In the genomic region with DNA sequence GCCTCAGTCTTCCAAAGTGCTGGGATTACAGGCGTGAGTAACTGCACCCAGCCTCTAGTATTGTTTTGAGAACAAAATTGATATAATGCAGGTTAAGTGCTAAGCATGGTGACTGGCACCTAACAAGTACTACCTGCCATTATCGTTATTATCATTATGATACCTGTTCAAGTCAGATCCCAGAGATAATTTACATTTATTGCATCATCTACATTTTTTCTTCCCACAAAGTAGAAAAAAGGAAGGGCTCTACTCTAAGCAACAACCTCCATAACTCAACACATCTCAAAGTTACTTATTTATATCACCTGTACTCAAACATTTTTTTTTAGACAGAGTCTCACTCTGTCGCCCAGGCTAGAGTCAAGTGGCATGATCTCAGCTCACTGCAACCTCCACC, we compare ENCODE assay signal across 33 cellular contexts. TPM values are rescaled to one million over a fixed set of nuclear protein-coding genes. Genes with fewer than 3 reads are reported as not detected.
"Had no signal": no experiment of that assay in that cellular context is flagged by ENCODE, and none has a peak within 500 bp of the region (broad histone marks: within the 10 kb centered on the region; RNA-seq: fewer than 3 reads in every experiment).

No MANE protein-coding gene starts in this region.

- H3K4me2 ChIP-seq: KMS-11 had no signal

- H3K27me3 Mint-ChIP-seq: activated naive CD8-positive, alpha-beta T cell treated with anti-CD3 and anti-CD28 coated beads, Interleukin-2, amount 50 U/mL, for 24 hours; brain had no signal

- H3K27ac Mint-ChIP-seq: activated B cell treated with CpG ODN at 0.5 μM for 24 hours; activated CD4-positive, alpha-beta memory T cell treated with anti-CD3 and anti-CD28 coated beads for 36 hours; activated naive CD4-positive, alpha-beta T cell treated with anti-CD3 and anti-CD28 coated beads, Interleukin-2, amount 50 U/mL, for 72 hours; activated naive CD8-positive, alpha-beta T cell treated with anti-CD3 and anti-CD28 coated beads, Interleukin-2, amount 50 U/mL, for 24 hours; activated T-helper 1 cell treated with anti-CD3 and anti-CD28 coated beads, Interleukin-12 subunit alpha, Interleukin-12 subunit beta, Interleukin-2, Interleukin-4 antibody, amounts not matched to agents 30 ng/mL and 10 ng/mL and 1 ng/mL, durations not matched to agents 14 hours and 24 hours and 36 hours; brain had no signal

- H3K9me3 Mint-ChIP-seq: activated naive CD8-positive, alpha-beta T cell treated with anti-CD3 and anti-CD28 coated beads, Interleukin-2, amount 50 U/mL, for 24 hours; activated T-cell treated with anti-CD3 and anti-CD28 coated beads, Interleukin-2, amount 50 U/mL, for 4 hours; activated T-helper 1 cell treated with anti-CD3 and anti-CD28 coated beads, Interleukin-12 subunit alpha, Interleukin-12 subunit beta, Interleukin-2, Interleukin-4 antibody, amounts not matched to agents 30 ng/mL and 10 ng/mL and 1 ng/mL, durations not matched to agents 14 hours and 24 hours and 36 hours had no signal

- H3K4me1 Mint-ChIP-seq: activated B cell treated with CpG ODN at 0.5 μM for 24 hours; activated naive CD8-positive, alpha-beta T cell treated with anti-CD3 and anti-CD28 coated beads, Interleukin-2, amount 50 U/mL, for 24 hours had no signal

- H3K4me3 Mint-ChIP-seq: activated B cell treated with CpG ODN at 0.5 μM for 24 hours; activated CD4-positive, alpha-beta memory T cell treated with anti-CD3 and anti-CD28 coated beads for 36 hours; activated naive CD8-positive, alpha-beta T cell treated with anti-CD3 and anti-CD28 coated beads, Interleukin-2, amount 50 U/mL, for 24 hours; activated T-helper 1 cell treated with anti-CD3 and anti-CD28 coated beads, Interleukin-12 subunit alpha, Interleukin-12 subunit beta, Interleukin-2, Interleukin-4 antibody, amounts not matched to agents 30 ng/mL and 10 ng/mL and 1 ng/mL, durations not matched to agents 14 hours and 24 hours and 36 hours; brain had no signal

- DNase-seq: activated B cell treated with CpG ODN at 0.5 μM for 24 hours; activated CD4-positive, alpha-beta memory T cell treated with anti-CD3 and anti-CD28 coated beads for 36 hours; activated CD4-positive, alpha-beta T cell treated with anti-CD3 and anti-CD28 coated beads for 4 hours; activated CD4-positive, alpha-beta T cell treated with anti-CD3 and anti-CD28 coated beads, Interleukin-2, amount 50 U/mL, for 1 hour; activated CD4-positive, CD25-positive, alpha-beta regulatory T cell treated with anti-CD3 and anti-CD28 coated beads, Interleukin-2, amount 50 U/mL, for 72 hours; activated CD8-positive, alpha-beta memory T cell treated with anti-CD3 and anti-CD28 coated beads, Interleukin-2, amount 50 U/mL, for 4 hours; activated effector memory CD4-positive, alpha-beta T cell treated with anti-CD3 and anti-CD28 coated beads, Interleukin-2, amount 50 U/mL, for 16 hours; activated naive CD4-positive, alpha-beta T cell; activated naive CD8-positive, alpha-beta T cell treated with anti-CD3 and anti-CD28 coated beads, Interleukin-2, amount 50 U/mL, for 24 hours; activated T-cell treated with anti-CD3 and anti-CD28 coated beads for 4 hours; activated T-cell treated with anti-CD3 and anti-CD28 coated beads, Interleukin-2, amount 50 U/mL, for 4 hours; anterior cingulate cortex; caudate nucleus; MM.1S; MV-4-11; NCI-H1092; NCI-H1436 treated with DMSO at 0.1 percent for 48 hours; NCI-H1694 treated with DMSO at 0.1 percent for 48 hours; NCI-H2029; NCI-H345; NCI-H524 treated with DMSO at 0.1 percent for 48 hours; SHP77; SJCRH30; T-helper 9 cell had no signal

- H3K36me3 ChIP-seq: SJCRH30 had no signal

- H3K27me3 ChIP-seq: SJCRH30 had no signal

- ATAC-seq: activated naive CD4-positive, alpha-beta T cell treated with anti-CD3 and anti-CD28 coated beads, Interleukin-2, amount 50 U/mL, for 72 hours; activated naive CD8-positive, alpha-beta T cell treated with anti-CD3 and anti-CD28 coated beads, Interleukin-2, amount 50 U/mL, for 24 hours; Panc1 had no signal

- H3K9me3 ChIP-seq: SJCRH30 had no signal

- H3K4me1 ChIP-seq: SJCRH30 had no signal

- H3K27ac ChIP-seq: KMS-11, SJCRH30, SK-N-MC, VCaP had no signal

- H3K36me3 Mint-ChIP-seq: activated CD4-positive, alpha-beta memory T cell treated with anti-CD3 and anti-CD28 coated beads for 36 hours had no signal

- H3K9ac ChIP-seq: KMS-11 had no signal

- FAIRE-seq: bronchial epithelial cell had no signal

- H3K4me3 ChIP-seq: SJCRH30, SK-N-MC had no signal

RNA-seq across cellular contexts. Expression of gene DCDC1, which starts 42.1 kb away (rescaled TPM):
- total RNA-seq: activated B cell treated with CpG ODN at 0.5 μM for 24 hours; activated T-helper 1 cell treated with anti-CD3 and anti-CD28 coated beads, Interleukin-12 subunit alpha, Interleukin-12 subunit beta, Interleukin-2, Interleukin-4 antibody, amounts not matched to agents 30 ng/mL and 10 ng/mL and 1 ng/mL, durations not matched to agents 14 hours and 24 hours and 36 hours; bronchial epithelial cell; T-helper 1 cell treated with Interleukin-12 subunit alpha and Interleukin-12 subunit beta and Interleukin-4 antibody, amounts not matched to agents 30 ng/mL and 1 ng/mL, for 36 hours had no signal
